Comparison of ENCODE assay signal across 8 cellular contexts in genomic region chr5:41924872-41925554, GRCh38.
DNase-seq lines count a peak whose midpoint lies in the region; ATAC-seq lines count a peak whose summit lies in the region.

FBXO4 (plus strand) TSS chr5:41925281; CDS start chr5:41925310, 29 bp downstream.

- DNase-seq in DMS114 treated with DMSO at 0.1 percent for 48 hours (lab: John Stamatoyannopoulos, UW; ENCODE audit: unreplicated experiment) (peak; percentile 41), HuH-7.5 (ENCODE audit: low spot score) (peak; percentile 59), OCI-M1 (lab: John Stamatoyannopoulos, UW) (peak; percentile 93), activated T-cell treated with anti-CD3 and anti-CD28 coated beads for 4 hours (peak; percentile 76), epithelial cell of prostate (ENCODE audit: low read depth, low spot score) (no peak)
- DNase-seq in stimulated activated CD8-positive, alpha-beta memory T cell treated with anti-CD3 and anti-CD28 coated beads, Interleukin-7, amount 100 ng/mL, for 24 hours (ENCODE audit: low read depth): peak; percentile 74

- no peaks in the 10 kb centered on the region for H3K36me3 ChIP-seq in mucosa of stomach (ENCODE audit: control insufficient read depth, insufficient read depth, low read length)

- H3K27ac ChIP-seq in epithelial cell of prostate: peak within 1 kb of the TSS; percentile 79

- peak; percentile 98 for ATAC-seq in GM21526 (IDR thresholded peaks at IDR 0.05; ENCODE audit: low FRiP score, unreplicated experiment)

- H3K27me3 ChIP-seq in mucosa of stomach (ENCODE audit: control insufficient read depth, insufficient read depth, low read length): no peaks in the 10 kb centered on the region

- H3K4me3 ChIP-seq in mucosa of stomach (ENCODE audit: low read length): peak within 1 kb of the TSS; percentile 85

- peak within 1 kb of the TSS; percentile 99 for H3K9ac ChIP-seq in mucosa of stomach (ENCODE audit: low read length)

- peaks cover 10% of the 10 kb centered on the region for H3K4me1 ChIP-seq in mucosa of stomach (ENCODE audit: control insufficient read depth, insufficient read depth, low read length)

- no peaks in the 10 kb centered on the region for H3K9me3 ChIP-seq in mucosa of stomach (ENCODE audit: control insufficient read depth, low read length)
